Comparison of ENCODE assay signal across 6 cellular contexts in genomic region chr1:187228790-187229189, GRCh38.
"Had no signal": no experiment of that assay in that cellular context is flagged by ENCODE, and none has a peak within 500 bp of the region (broad histone marks: within the 10 kb centered on the region; RNA-seq: fewer than 3 reads in every experiment).

No MANE protein-coding gene starts in this region.

- H3K27ac ChIP-seq: HL-60, KMS-11 had no signal

- H3K4me2 ChIP-seq: KMS-11 had no signal

- H3K9ac ChIP-seq: KMS-11 had no signal

- DNase-seq: Karpas-422, KBM-7, KG1 had no signal

- FAIRE-seq: HTR-8/SVneo had no signal
